ENCODE assay signal across 12 cellular contexts in the genomic region with DNA sequence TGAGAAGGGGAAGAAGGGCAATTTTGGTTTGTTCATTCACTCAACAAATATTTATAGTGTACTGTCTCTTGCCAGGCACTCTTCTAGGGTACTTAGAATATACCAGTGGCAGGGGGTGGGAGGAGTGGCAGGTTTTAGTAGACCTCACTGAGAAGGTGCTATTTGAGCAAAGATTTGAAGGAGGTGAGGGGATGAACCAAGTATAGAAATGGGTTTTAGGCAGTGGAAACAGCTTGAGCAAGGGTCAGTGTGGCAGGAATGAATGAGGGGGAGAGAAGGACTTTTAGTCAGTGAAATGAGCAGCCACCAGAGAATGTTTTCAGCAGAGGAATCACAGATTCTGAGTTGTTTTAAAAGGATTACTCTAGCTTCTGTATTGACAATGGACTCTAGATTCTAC. TPM values are rescaled to one million over a fixed set of nuclear protein-coding genes. Genes with fewer than 3 reads are reported as not detected.
DNase-seq lines count a peak whose midpoint lies in the region; ATAC-seq and TF ChIP-seq lines count a peak whose summit lies in the region.
"Had no signal": no experiment of that assay in that cellular context is flagged by ENCODE, and none has a peak within 500 bp of the region (broad histone marks: within the 10 kb centered on the region; RNA-seq: fewer than 3 reads in every experiment).

No MANE protein-coding gene starts in this region.

- H3K4me3 ChIP-seq in OCI-LY1 (ENCODE audit: low read depth, low read length, poor library complexity, severe bottlenecking), result no peak overlapping the region
- no peak overlapping the region for H3K4me3 ChIP-seq in heart right ventricle

- ATAC-seq in activated T-cell treated with anti-CD3 and anti-CD28 coated beads, Interleukin-2, amount 50 U/mL, for 4 hours, result no peak
- ATAC-seq in stimulated activated memory B cell treated with anti-CD40 and anti-IgM and Interleukin-4, amounts not matched to agents 10 μg/mL and 1 μg/mL and 100 μg/mL, for 72 hours, result no peak
- ATAC-seq in heart right ventricle, result no peak

- peaks cover 27% of the 10 kb centered on the region for H3K4me1 Mint-ChIP-seq in activated T-cell treated with anti-CD3 and anti-CD28 coated beads, Interleukin-2, amount 50 U/mL, for 4 hours (ENCODE audit: low read depth)
- peaks cover 27% of the 10 kb centered on the region for H3K4me1 Mint-ChIP-seq in brain
- H3K4me1 Mint-ChIP-seq in stimulated activated memory B cell treated with anti-CD40 and anti-IgM and Interleukin-4, amounts not matched to agents 10 μg/mL and 1 μg/mL and 100 μg/mL, for 72 hours, result peaks cover 52% of the 10 kb centered on the region

- H3K27ac Mint-ChIP-seq in brain, result peak overlapping the region; percentile 15 to 57 (median 23)
- H3K27ac Mint-ChIP-seq in stimulated activated memory B cell treated with anti-CD40 and anti-IgM and Interleukin-4, amounts not matched to agents 10 μg/mL and 1 μg/mL and 100 μg/mL, for 72 hours, result peak overlapping the region; percentile 83

- H3K4me1 ChIP-seq in OCI-LY1 (ENCODE audit: insufficient read depth, low read length, severe bottlenecking), result peaks cover 29% of the 10 kb centered on the region
- H3K4me1 ChIP-seq in heart right ventricle, result peaks cover 0 to 33% (median 9%) of the 10 kb centered on the region in 9 donors

- intact Hi-C loops in heart right ventricle (cut with DNase I), result loop anchor here in 2 of 10 donors (5.0 to 10.0 kb wide), 2 partner anchors 315 to 317 kb away; no protein-coding TSS in a partner anchor

- H4K20me1 ChIP-seq in OCI-LY1 (ENCODE audit: insufficient read depth, low read length), result no peaks in the 10 kb centered on the region

- H3K36me3 ChIP-seq in OCI-LY1 (ENCODE audit: insufficient read depth, low read length) (peaks cover 38% of the 10 kb centered on the region), heart right ventricle (peaks cover 0 to 45% (median 11%) of the 10 kb centered on the region in 9 donors)
- H3K36me3 ChIP-seq: brain microvascular endothelial cell had no signal

- H3K4me2 ChIP-seq in OCI-LY1 (ENCODE audit: low read length), result peak overlapping the region; percentile 10; the same call in 1 of the 2 replicates

- H3K9me3 ChIP-seq in OCI-LY1 (ENCODE audit: low read length), result no peaks in the 10 kb centered on the region
- H3K9me3 ChIP-seq in heart right ventricle, result no peaks in the 10 kb centered on the region

- no peak for DNase-seq in activated T-cell treated with anti-CD3 and anti-CD28 coated beads, Interleukin-2, amount 50 U/mL, for 4 hours
- no peak for DNase-seq in activated T-cell treated with anti-CD3 and anti-CD28 coated beads, Interleukin-2, amount 50 U/mL, for 1 hour
- no peak for DNase-seq in retina
- no peak for DNase-seq in DMS79 treated with DMSO at 0.1 percent for 48 hours (lab: John Stamatoyannopoulos, UW)
- DNase-seq in heart right ventricle, result no peak
- DNase-seq: activated CD8-positive, alpha-beta memory T cell treated with anti-CD3 and anti-CD28 coated beads, Interleukin-2, amount 50 U/mL, for 48 hours; brain microvascular endothelial cell; effector memory CD4-positive, alpha-beta T cell; GDM1 had no signal

- no peaks in the 10 kb centered on the region for H3K79me2 ChIP-seq in OCI-LY1 (ENCODE audit: insufficient read depth, low read length)

- H3K27ac ChIP-seq in OCI-LY1 (ENCODE audit: low read depth, low read length, poor library complexity, severe bottlenecking) (peak overlapping the region; percentile 97), heart right ventricle (peak overlapping the region in 1 of 10 donors; percentile 66)
- H3K27ac ChIP-seq: brain microvascular endothelial cell had no signal

- H3K4me3 Mint-ChIP-seq in activated T-cell treated with anti-CD3 and anti-CD28 coated beads, Interleukin-2, amount 50 U/mL, for 4 hours, result peak overlapping the region; percentile 49
- peak overlapping the region; percentile 66 to 85 (median 69) for H3K4me3 Mint-ChIP-seq in brain
- peak overlapping the region; percentile 35 for H3K4me3 Mint-ChIP-seq in stimulated activated memory B cell treated with anti-CD40 and anti-IgM and Interleukin-4, amounts not matched to agents 10 μg/mL and 1 μg/mL and 100 μg/mL, for 72 hours

- no peaks in the 10 kb centered on the region for H3K27me3 Mint-ChIP-seq in activated T-cell treated with anti-CD3 and anti-CD28 coated beads, Interleukin-2, amount 50 U/mL, for 4 hours (ENCODE audit: low read depth)
- peaks cover 5% of the 10 kb centered on the region for H3K27me3 Mint-ChIP-seq in brain
- no peaks in the 10 kb centered on the region for H3K27me3 Mint-ChIP-seq in stimulated activated memory B cell treated with anti-CD40 and anti-IgM and Interleukin-4, amounts not matched to agents 10 μg/mL and 1 μg/mL and 100 μg/mL, for 72 hours

- H3K9me2 ChIP-seq in OCI-LY1 (ENCODE audit: low read depth, low read length), result no peaks in the 10 kb centered on the region

- TF ChIP-seq CTCF in OCI-LY1 (IDR thresholded peaks at IDR 0.05; ENCODE audit: low read length) (no peak), brain (conservative IDR thresholded peaks at IDR 0.05) (no peak), heart right ventricle (IDR thresholded peaks at IDR 0.05) (no peak)

- H2AFZ ChIP-seq in OCI-LY1 (ENCODE audit: low read length), result no peak overlapping the region

- peaks cover 23% of the 10 kb centered on the region for H3K36me3 Mint-ChIP-seq in activated T-cell treated with anti-CD3 and anti-CD28 coated beads, Interleukin-2, amount 50 U/mL, for 4 hours (ENCODE audit: insufficient read depth)
- H3K36me3 Mint-ChIP-seq in brain, result peaks cover 30% of the 10 kb centered on the region
- peaks cover 21% of the 10 kb centered on the region for H3K36me3 Mint-ChIP-seq in stimulated activated memory B cell treated with anti-CD40 and anti-IgM and Interleukin-4, amounts not matched to agents 10 μg/mL and 1 μg/mL and 100 μg/mL, for 72 hours

- H3K9me3 Mint-ChIP-seq in activated T-cell treated with anti-CD3 and anti-CD28 coated beads, Interleukin-2, amount 50 U/mL, for 4 hours, result no peaks in the 10 kb centered on the region
- no peaks in the 10 kb centered on the region for H3K9me3 Mint-ChIP-seq in brain
- H3K9me3 Mint-ChIP-seq in stimulated activated memory B cell treated with anti-CD40 and anti-IgM and Interleukin-4, amounts not matched to agents 10 μg/mL and 1 μg/mL and 100 μg/mL, for 72 hours, result no peaks in the 10 kb centered on the region

- peaks cover 9% of the 10 kb centered on the region; the same call in 1 of the 2 replicates for H3F3A ChIP-seq in OCI-LY1 (ENCODE audit: insufficient read depth, low read length)

- no peak overlapping the region; the same call in 1 of the 2 replicates for H3K9ac ChIP-seq in OCI-LY1 (ENCODE audit: low read length)

- no peaks in the 10 kb centered on the region for H3K27me3 ChIP-seq in OCI-LY1 (ENCODE audit: insufficient read depth, low read length)
- no peaks in the 10 kb centered on the region for H3K27me3 ChIP-seq in heart right ventricle
- H3K27me3 ChIP-seq: brain microvascular endothelial cell had no signal

RNA-seq across cellular contexts. Expression of a gene that starts 2.3 kb away (rescaled TPM):
- 10 to 100 TPM; 56.0 to 68.2 (median 60.1) TPM for total RNA-seq in activated T-cell treated with anti-CD3 and anti-CD28 coated beads, Interleukin-2, amount 50 U/mL, for 4 hours
- polyA plus RNA-seq in brain (ENCODE audit: insufficient read depth, low read depth, low replicate concordance), result 24.2 TPM
- 1 to 10 TPM; 1.8 to 4.7 (median 3.2) TPM for total RNA-seq in heart right ventricle
- polyA plus RNA-seq in heart right ventricle, result 1 to 10 TPM; 1.9 to 3.0 TPM

RNA-seq across cellular contexts. Expression of a gene that starts 13.3 kb away (rescaled TPM):
- 1 to 10 TPM; 1.3 to 3.2 (median 1.9) TPM for total RNA-seq in activated T-cell treated with anti-CD3 and anti-CD28 coated beads, Interleukin-2, amount 50 U/mL, for 4 hours
- polyA plus RNA-seq in brain (ENCODE audit: insufficient read depth, low read depth, low replicate concordance) (8.6 TPM), heart right ventricle (under 1 TPM in 1 of 2 donors, not detected in 1; 0.13 TPM)
- under 1 TPM in 2 of 10 donors, not detected in 8; 0.15 to 0.42 TPM for total RNA-seq in heart right ventricle

RNA-seq across cellular contexts. Expression of a gene that starts 24.8 kb away (rescaled TPM):
- total RNA-seq in activated T-cell treated with anti-CD3 and anti-CD28 coated beads, Interleukin-2, amount 50 U/mL, for 4 hours, result 1,000 to 10,000 TPM; 1,078 to 1,189 (median 1,154) TPM
- 1,047 TPM for polyA plus RNA-seq in brain (ENCODE audit: insufficient read depth, low read depth, low replicate concordance)
- 100 to 1,000 TPM; 476 to 727 (median 613) TPM for total RNA-seq in heart right ventricle
- 1,000 to 10,000 TPM; 1,105 to 1,249 TPM for polyA plus RNA-seq in heart right ventricle

Comparison
In these comparisons a context has a peak if more than half of its experiments do, and no peak if none do; other contexts are left out.
1. RNA of a gene that starts 2.3 kb away (total RNA-seq): 56.0 to 68.2 TPM in activated T-cell treated with anti-CD3 and anti-CD28 coated beads, Interleukin-2, amount 50 U/mL, for 4 hours; 1.8 to 4.7 TPM in heart right ventricle; every median in the first group is over 4 times any median in the second.
2. Peak in every context shown above with its lines, with median percentiles within 50 percentile points of each other: H3K4me3 Mint-ChIP-seq.